ENCODE assay signal across 11 cellular contexts in genomic region chr22:46969961-46970360, GRCh38.
A peak's percentile ranks its signal among the peaks of the same experiment; 100 is the strongest.
DNase-seq lines count a peak whose midpoint lies in the region; ATAC-seq and TF ChIP-seq lines count a peak whose summit lies in the region.
"Had no signal": no experiment of that assay in that cellular context is flagged by ENCODE, and none has a peak within 500 bp of the region (broad histone marks: within the 10 kb centered on the region; RNA-seq: fewer than 3 reads in every experiment).

No MANE protein-coding gene starts in this region.

- H3K4me3 ChIP-seq in esophagus squamous epithelium = no peak overlapping the region

- WGBS in esophagus squamous epithelium, 2 donors = 80 to 85% methylated on average over 4 to 6 of the region's 6 CpGs

- no peak overlapping the region for H3K27ac ChIP-seq in esophagus squamous epithelium

- TF ChIP-seq POLR2A in esophagus squamous epithelium (IDR thresholded peaks at IDR 0.05) = no peak

- intact Hi-C loops in esophagus squamous epithelium (cut with DNase I) = no loop called here

- no peaks in the 10 kb centered on the region for H3K9me3 ChIP-seq in esophagus squamous epithelium

- no peak for TF ChIP-seq CTCF in esophagus squamous epithelium (IDR thresholded peaks at IDR 0.05)

- H3K4me1 ChIP-seq in esophagus squamous epithelium = peaks cover 0 to 20% (median 3%) of the 10 kb centered on the region in 3 donors

- DNase-seq in mesenteric fat pad (ENCODE audit: low spot score) = peak; percentile 85
- DNase-seq in kidney glomerular epithelial cell (lab: John Stamatoyannopoulos, UW) = no peak
- no peak for DNase-seq in esophagus squamous epithelium (lab: John Stamatoyannopoulos, UW)
- no peak for DNase-seq in NCI-H2107 treated with DMSO at 0.1 percent for 48 hours (lab: John Stamatoyannopoulos, UW; ENCODE audit: unreplicated experiment)
- DNase-seq: islet precursor cell, NCI-H187 had no signal

- ATAC-seq in GM18499 (IDR thresholded peaks at IDR 0.05; ENCODE audit: insufficient read depth, unreplicated experiment) = peak; percentile 25
- peak; percentile 37 for ATAC-seq in GM21390 (IDR thresholded peaks at IDR 0.05; ENCODE audit: unreplicated experiment)
- ATAC-seq in HG03342 (IDR thresholded peaks at IDR 0.05; ENCODE audit: unreplicated experiment) = peak; percentile 18
- no peak for ATAC-seq in GM18858 (IDR thresholded peaks at IDR 0.05; ENCODE audit: unreplicated experiment)
- ATAC-seq: naive thymus-derived CD4-positive, alpha-beta T cell had no signal

- H3K27me3 ChIP-seq in esophagus squamous epithelium = no peaks in the 10 kb centered on the region

- H3K36me3 ChIP-seq in esophagus squamous epithelium = peaks cover 0 to 11% (median 4%) of the 10 kb centered on the region in 3 donors
